ENCODE assay signal across 8 cellular contexts in genomic region chr16:28531777-28532744, GRCh38. TPM values are rescaled to one million over a fixed set of nuclear protein-coding genes. Genes with fewer than 3 reads are reported as not detected.
DNase-seq lines count a peak whose midpoint lies in the region; ATAC-seq, FAIRE-seq and TF ChIP-seq lines count a peak whose summit lies in the region.
"Had no signal": no experiment of that assay in that cellular context is flagged by ENCODE, and none has a peak within 500 bp of the region (broad histone marks: within the 10 kb centered on the region; RNA-seq: fewer than 3 reads in every experiment).

No MANE protein-coding gene starts in this region.

- intact Hi-C loops in breast epithelium (cut with DNase I; ENCODE audit: low total_unique reads): no loop called here
- intact Hi-C loops in HepG2 (cut with micrococcal nuclease; ENCODE audit: unreplicated experiment): no loop called here
- intact Hi-C loops in tibial artery (cut with DNase I; ENCODE audit: low total_unique reads): loop anchor here (5.0 kb wide), 1 partner anchor 315 kb away; no protein-coding TSS in a partner anchor
- intact Hi-C loops in activated CD4-positive, alpha-beta T cell treated with anti-CD3 and anti-CD28 coated beads for 36 hours (cut with DNase I, micrococcal nuclease): no loop called here

- 5% methylated on average over 9 of the region's 9 CpGs for WGBS in HepG2 (ENCODE audit: low lambda C conversion rate)

- peak overlapping the region; percentile 60 for H3K4me2 ChIP-seq in HepG2 (ENCODE audit: low read depth, low read length)

- H3K9me3 Mint-ChIP-seq in activated CD4-positive, alpha-beta T cell treated with anti-CD3 and anti-CD28 coated beads for 36 hours (ENCODE audit: low read depth): no peaks in the 10 kb centered on the region

- no peaks in the 10 kb centered on the region for H3K79me2 ChIP-seq in HepG2 (ENCODE audit: insufficient read depth, low read length)

- H3K27me3 ChIP-seq in breast epithelium (no peaks in the 10 kb centered on the region), HepG2 (ENCODE audit: control insufficient read depth in 1 of 2, insufficient read depth in 2 of 2, low read length in 2 of 2) (no peaks in the 10 kb centered on the region), tibial artery (no peaks in the 10 kb centered on the region)

- no peak for TF ChIP-seq RAD21 in HepG2 (CRISPR knock-in tag; IDR thresholded peaks at IDR 0.05)

- ATAC-seq in HepG2: peak; percentile 97
- no peak for ATAC-seq in activated CD4-positive, alpha-beta T cell treated with anti-CD3 and anti-CD28 coated beads for 36 hours
- no peak for ATAC-seq in GM18498 (IDR thresholded peaks at IDR 0.05; ENCODE audit: unreplicated experiment)

- no peak overlapping the region for H2AFZ ChIP-seq in HepG2 (ENCODE audit: low read length)

- H3K27ac Mint-ChIP-seq in activated CD4-positive, alpha-beta T cell treated with anti-CD3 and anti-CD28 coated beads for 36 hours: no peak overlapping the region

- peaks cover 0 to 5% of the 10 kb centered on the region in 2 donors for H3K4me1 ChIP-seq in breast epithelium
- peaks cover 58% of the 10 kb centered on the region for H3K4me1 ChIP-seq in HepG2 (ENCODE audit: insufficient read depth, low read length)
- H3K4me1 ChIP-seq in tibial artery: peaks cover 0 to 59% (median 17%) of the 10 kb centered on the region in 4 donors

- H3K27ac ChIP-seq in breast epithelium (peak overlapping the region; percentile 66 to 75), HepG2 (ENCODE audit: extremely low read length, insufficient read depth, low read length) (peak overlapping the region; percentile 65), tibial artery (peak overlapping the region; percentile 66 to 71)

- in situ Hi-C loops in HepG2 (cut with HindIII; ENCODE audit: extremely low pct_ligation_motif_present, low pct_unique_long_range_greater_than_20kb): no loop called here

- BruUV-seq in HepG2 (replicated peaks; lab: Mats Ljungman, UMichigan): no TSS peak

- H3K4me3 Mint-ChIP-seq in activated CD4-positive, alpha-beta T cell treated with anti-CD3 and anti-CD28 coated beads for 36 hours: no peak overlapping the region

- peak; percentile 76 for FAIRE-seq in HepG2 (lab: Jason Lieb, UNC)

- TF ChIP-seq EP300 in HepG2 (IDR thresholded peaks at IDR 0.05; ENCODE audit: low read depth in 2 of 2, low read length in 2 of 2) (no peak), HepG2 (CRISPR knock-in tag; IDR thresholded peaks at IDR 0.05; ENCODE audit: borderline replicate concordance) (no peak)

- TF ChIP-seq POLR2A in breast epithelium (IDR thresholded peaks at IDR 0.05): no peak
- peak in 1 of 2 experiments; percentile 61; a peak in 1 of 4 replicates for TF ChIP-seq POLR2A in HepG2 (IDR thresholded peaks at IDR 0.05; ENCODE audit: insufficient read depth in 1 of 2, low read depth in 2 of 2, low read length in 2 of 2)

- peaks cover 28% of the 10 kb centered on the region for H3K4me1 Mint-ChIP-seq in activated CD4-positive, alpha-beta T cell treated with anti-CD3 and anti-CD28 coated beads for 36 hours

- peak overlapping the region; percentile 21; the same call in 1 of the 2 replicates for H3K9ac ChIP-seq in HepG2 (ENCODE audit: insufficient read depth, low read depth, low read length)

- H3K4me3 ChIP-seq in breast epithelium (no peak overlapping the region), HepG2 (replicated peaks in 1 of 3; ENCODE audit: insufficient read depth in 1 of 3, low read depth in 2 of 3, low read length in 3 of 3) (peak overlapping the region in 1 of 3 experiments; percentile 7; a peak in 2 of 6 replicates), tibial artery (no peak overlapping the region)

- no peaks in the 10 kb centered on the region for H4K20me1 ChIP-seq in HepG2 (ENCODE audit: insufficient read depth, low read length)

- no peaks in the 10 kb centered on the region for H3K36me3 ChIP-seq in breast epithelium
- H3K36me3 ChIP-seq in HepG2 (replicated peaks in 1 of 2; ENCODE audit: control insufficient read depth in 1 of 2, insufficient read depth in 2 of 2, low read length in 2 of 2): no peaks in the 10 kb centered on the region; a peak in 1 of 5 replicates
- H3K36me3 ChIP-seq in tibial artery: peaks cover 23 to 33% (median 31%) of the 10 kb centered on the region in 3 donors

- POLR2A ChIA-PET in HepG2 (lab: Yijun Ruan, JAX): interaction anchor here (1.2 to 1.3 kb wide), 2 partner anchors 9 to 77 kb away, joined by 3 to 4 read pairs; partner anchors contain the start of gene SULT1A1
- POLR2A ChIA-PET in activated CD4-positive, alpha-beta T cell treated with anti-CD3 and anti-CD28 coated beads for 36 hours (lab: Charles Lee): no interaction called here

- peak; percentile 31 for DNase-seq in HT-29 (ENCODE audit: low spot score)
- peak in 1 of 2 donors; percentile 69 for DNase-seq in breast epithelium (ENCODE audit: low spot score in 2 of 2)
- DNase-seq in HepG2 (ENCODE audit: low spot score): peak; percentile 84
- peak; percentile 92 to 93 for DNase-seq in tibial artery
- DNase-seq in activated CD4-positive, alpha-beta T cell treated with anti-CD3 and anti-CD28 coated beads for 36 hours: no peak
- no peak for DNase-seq in T1000 (lab: John Stamatoyannopoulos, UW)
- DNase-seq: NCI-H1436 treated with DMSO at 0.1 percent for 48 hours had no signal

- TF ChIP-seq CTCF in breast epithelium (IDR thresholded peaks at IDR 0.05): no peak
- no peak for TF ChIP-seq CTCF in HepG2 (CRISPR knock-in tag; IDR thresholded peaks at IDR 0.05)
- no peak for TF ChIP-seq CTCF in tibial artery (IDR thresholded peaks at IDR 0.05)

- H3K36me3 Mint-ChIP-seq in activated CD4-positive, alpha-beta T cell treated with anti-CD3 and anti-CD28 coated beads for 36 hours (ENCODE audit: low read depth): no peaks in the 10 kb centered on the region

- no peaks in the 10 kb centered on the region for H3K27me3 Mint-ChIP-seq in activated CD4-positive, alpha-beta T cell treated with anti-CD3 and anti-CD28 coated beads for 36 hours

- H3K9me3 ChIP-seq in breast epithelium (no peaks in the 10 kb centered on the region), HepG2 (ENCODE audit: low read length) (no peaks in the 10 kb centered on the region), tibial artery (peaks cover 0 to 6% (median 3%) of the 10 kb centered on the region in 3 donors)

- CTCF ChIA-PET in HepG2 (lab: Yijun Ruan, JAX; ENCODE audit: low intra/inter-chr PET ratio, low total read pairs): no interaction called here
- CTCF ChIA-PET in activated CD4-positive, alpha-beta T cell treated with anti-CD3 and anti-CD28 coated beads for 36 hours (lab: Charles Lee): interaction anchor here (0.6 kb wide), 1 partner anchor 92 kb away, joined by 5 read pairs; no protein-coding TSS in a partner anchor

RNA-seq across cellular contexts. Expression of gene NUPR1, which starts 6.7 kb away (rescaled TPM):
- 0.34 and 0.56 TPM in 2 replicates for total RNA-seq in HT-29 (2014; rRNA removed; shearing (Covaris generic))
- 10 to 100 TPM; 34.2 to 57.0 (median 47.5) TPM for total RNA-seq in breast epithelium
- total RNA-seq in HepG2 (2016; rRNA removed; fragmentation: Illumina TruSeq; extraction: Trizol): 18.0 and 23.9 TPM in 2 replicates
- total RNA-seq in HepG2 (2016; cell fraction: cytosol; rRNA removed; fragmentation: Illumina TruSeq; extraction: Trizol; ENCODE audit: low read depth): 7.4 and 7.5 TPM in 2 replicates
- 18.2 and 22.3 TPM in 2 replicates for total RNA-seq in HepG2 (2016; cell fraction: insoluble cytoplasmic fraction; rRNA removed; fragmentation: Illumina TruSeq; extraction: Trizol)
- total RNA-seq in HepG2 (2016; cell fraction: membrane; rRNA removed; fragmentation: Illumina TruSeq; extraction: Trizol): 9.6 and 12.0 TPM in 2 replicates
- 6.4 and 6.7 TPM in 2 replicates for total RNA-seq in HepG2 (2016; cell fraction: nucleus; rRNA removed; fragmentation: Illumina TruSeq; extraction: Trizol)
- polyA plus RNA-seq in HepG2 (2011; rRNA removed): 20.7 and 25.6 TPM in 2 replicates
- 6.7 and 11.7 TPM in 2 replicates for polyA plus RNA-seq in HepG2 (2011; cell fraction: cytosol; rRNA removed)
- 8.3 and 9.2 TPM in 2 replicates for polyA plus RNA-seq in HepG2 (2011; cell fraction: nucleus; rRNA removed)
- 5.3 and 10.3 TPM in 2 replicates for polyA plus RNA-seq in HepG2 (2012)
- polyA plus RNA-seq in HepG2 (2016; cell fraction: cytosol; fragmentation: Illumina TruSeq; extraction: Trizol; ENCODE audit: low read depth): 17.0 and 17.7 TPM in 2 replicates
- 33.9 and 41.5 TPM in 2 replicates for polyA plus RNA-seq in HepG2 (2016; cell fraction: insoluble cytoplasmic fraction; fragmentation: Illumina TruSeq; extraction: Trizol; ENCODE audit: low read depth)
- polyA plus RNA-seq in HepG2 (2016; cell fraction: membrane; fragmentation: Illumina TruSeq; extraction: Trizol; ENCODE audit: low read depth): 18.7 and 22.5 TPM in 2 replicates
- 19.8 and 24.6 TPM in 2 replicates for polyA plus RNA-seq in HepG2 (2016; cell fraction: nucleus; fragmentation: Illumina TruSeq; extraction: Trizol; ENCODE audit: insufficient read depth, low read depth)
- polyA minus RNA-seq in HepG2 (2011; rRNA and poly(A)+ RNA removed; ENCODE audit: low replicate concordance): 1.6 and 2.1 TPM in 2 replicates
- polyA minus RNA-seq in HepG2 (2011; cell fraction: cytosol; rRNA and poly(A)+ RNA removed): 3.0 and 3.5 TPM in 2 replicates
- polyA minus RNA-seq in HepG2 (2011; cell fraction: nucleus; rRNA and poly(A)+ RNA removed): 2.4 and 4.7 TPM in 2 replicates
- total RNA-seq in activated CD4-positive, alpha-beta T cell treated with anti-CD3 and anti-CD28 coated beads for 36 hours: not detected

RNA-seq across cellular contexts. Expression of gene SGF29, which starts 21.7 kb away (rescaled TPM):
- total RNA-seq in HT-29 (2014; rRNA removed; shearing (Covaris generic)): 19.1 and 29.9 TPM in 2 replicates
- 10 to 100 TPM; 28.5 to 35.8 (median 28.8) TPM for total RNA-seq in breast epithelium
- 21.2 and 29.4 TPM in 2 replicates for total RNA-seq in HepG2 (2016; rRNA removed; fragmentation: Illumina TruSeq; extraction: Trizol)
- total RNA-seq in HepG2 (2016; cell fraction: cytosol; rRNA removed; fragmentation: Illumina TruSeq; extraction: Trizol; ENCODE audit: low read depth): 26.2 and 36.6 TPM in 2 replicates
- 15.6 and 27.3 TPM in 2 replicates for total RNA-seq in HepG2 (2016; cell fraction: insoluble cytoplasmic fraction; rRNA removed; fragmentation: Illumina TruSeq; extraction: Trizol)
- 15.4 and 17.8 TPM in 2 replicates for total RNA-seq in HepG2 (2016; cell fraction: membrane; rRNA removed; fragmentation: Illumina TruSeq; extraction: Trizol)
- total RNA-seq in HepG2 (2016; cell fraction: nucleus; rRNA removed; fragmentation: Illumina TruSeq; extraction: Trizol): 19.6 and 24.7 TPM in 2 replicates
- 5.0 and 5.4 TPM in 2 replicates for polyA plus RNA-seq in HepG2 (2011; rRNA removed)
- 2.3 and 3.5 TPM in 2 replicates for polyA plus RNA-seq in HepG2 (2011; cell fraction: cytosol; rRNA removed)
- 15.5 and 19.7 TPM in 2 replicates for polyA plus RNA-seq in HepG2 (2011; cell fraction: nucleus; rRNA removed)
- polyA plus RNA-seq in HepG2 (2012): 20.2 and 32.1 TPM in 2 replicates
- 8.6 and 9.4 TPM in 2 replicates for polyA plus RNA-seq in HepG2 (2016; cell fraction: cytosol; fragmentation: Illumina TruSeq; extraction: Trizol; ENCODE audit: low read depth)
- 14.8 and 18.5 TPM in 2 replicates for polyA plus RNA-seq in HepG2 (2016; cell fraction: insoluble cytoplasmic fraction; fragmentation: Illumina TruSeq; extraction: Trizol; ENCODE audit: low read depth)
- polyA plus RNA-seq in HepG2 (2016; cell fraction: membrane; fragmentation: Illumina TruSeq; extraction: Trizol; ENCODE audit: low read depth): 8.0 and 9.0 TPM in 2 replicates
- 36.0 and 46.1 TPM in 2 replicates for polyA plus RNA-seq in HepG2 (2016; cell fraction: nucleus; fragmentation: Illumina TruSeq; extraction: Trizol; ENCODE audit: insufficient read depth, low read depth)
- polyA minus RNA-seq in HepG2 (2011; rRNA and poly(A)+ RNA removed; ENCODE audit: low replicate concordance): 10.9 and 13.8 TPM in 2 replicates
- polyA minus RNA-seq in HepG2 (2011; cell fraction: cytosol; rRNA and poly(A)+ RNA removed): 5.9 and 8.4 TPM in 2 replicates
- polyA minus RNA-seq in HepG2 (2011; cell fraction: nucleus; rRNA and poly(A)+ RNA removed): 9.9 and 14.9 TPM in 2 replicates
- 10 to 100 TPM; 23.6 to 35.5 TPM for total RNA-seq in activated CD4-positive, alpha-beta T cell treated with anti-CD3 and anti-CD28 coated beads for 36 hours

RNA-seq across cellular contexts. Expression of gene IL27, which starts 25.4 kb away (rescaled TPM):
- not detected in 2 replicates for total RNA-seq in HT-29 (2014; rRNA removed; shearing (Covaris generic))
- total RNA-seq in breast epithelium (not detected), HepG2 (2016; rRNA removed; fragmentation: Illumina TruSeq; extraction: Trizol) (0.13 TPM in 1 of 2 replicates, not detected in the other)
- not detected in 2 replicates for total RNA-seq in HepG2 (2016; cell fraction: cytosol; rRNA removed; fragmentation: Illumina TruSeq; extraction: Trizol; ENCODE audit: low read depth)
- not detected in 2 replicates for total RNA-seq in HepG2 (2016; cell fraction: insoluble cytoplasmic fraction; rRNA removed; fragmentation: Illumina TruSeq; extraction: Trizol)
- total RNA-seq in HepG2 (2016; cell fraction: membrane; rRNA removed; fragmentation: Illumina TruSeq; extraction: Trizol): 0.17 TPM in 1 of 2 replicates, not detected in the other
- total RNA-seq in HepG2 (2016; cell fraction: nucleus; rRNA removed; fragmentation: Illumina TruSeq; extraction: Trizol): not detected in 2 replicates
- 0.29 and 0.54 TPM in 2 replicates for polyA plus RNA-seq in HepG2 (2011; rRNA removed)
- polyA plus RNA-seq in HepG2 (2011; cell fraction: cytosol; rRNA removed): 0.26 and 0.31 TPM in 2 replicates
- polyA plus RNA-seq in HepG2 (2011; cell fraction: nucleus; rRNA removed): 0.50 and 0.71 TPM in 2 replicates
- 0.16 and 0.35 TPM in 2 replicates for polyA plus RNA-seq in HepG2 (2012)
- not detected in 2 replicates for polyA plus RNA-seq in HepG2 (2016; cell fraction: cytosol; fragmentation: Illumina TruSeq; extraction: Trizol; ENCODE audit: low read depth)
- not detected in 2 replicates for polyA plus RNA-seq in HepG2 (2016; cell fraction: insoluble cytoplasmic fraction; fragmentation: Illumina TruSeq; extraction: Trizol; ENCODE audit: low read depth)
- not detected in 2 replicates for polyA plus RNA-seq in HepG2 (2016; cell fraction: membrane; fragmentation: Illumina TruSeq; extraction: Trizol; ENCODE audit: low read depth)
- polyA plus RNA-seq in HepG2 (2016; cell fraction: nucleus; fragmentation: Illumina TruSeq; extraction: Trizol; ENCODE audit: insufficient read depth, low read depth): not detected in 2 replicates
- polyA minus RNA-seq in HepG2 (2011; rRNA and poly(A)+ RNA removed; ENCODE audit: low replicate concordance): 0.76 TPM in 1 of 2 replicates, not detected in the other
- not detected in 2 replicates for polyA minus RNA-seq in HepG2 (2011; cell fraction: cytosol; rRNA and poly(A)+ RNA removed)
- polyA minus RNA-seq in HepG2 (2011; cell fraction: nucleus; rRNA and poly(A)+ RNA removed): not detected in 2 replicates
- total RNA-seq in activated CD4-positive, alpha-beta T cell treated with anti-CD3 and anti-CD28 coated beads for 36 hours: not detected

RNA-seq across cellular contexts. Expression of gene APOBR, which starts 37.6 kb away (rescaled TPM):
- total RNA-seq in HT-29 (2014; rRNA removed; shearing (Covaris generic)): 0.05 TPM in 1 of 2 replicates, not detected in the other
- total RNA-seq in breast epithelium: 1 to 10 TPM in 2 of 3 donors, under 1 TPM in 1; 0.66 to 3.1 (median 2.9) TPM
- 0.11 TPM in 1 of 2 replicates, not detected in the other for total RNA-seq in HepG2 (2016; rRNA removed; fragmentation: Illumina TruSeq; extraction: Trizol)
- not detected in 2 replicates for total RNA-seq in HepG2 (2016; cell fraction: cytosol; rRNA removed; fragmentation: Illumina TruSeq; extraction: Trizol; ENCODE audit: low read depth)
- 0.15 TPM in 1 of 2 replicates, not detected in the other for total RNA-seq in HepG2 (2016; cell fraction: insoluble cytoplasmic fraction; rRNA removed; fragmentation: Illumina TruSeq; extraction: Trizol)
- total RNA-seq in HepG2 (2016; cell fraction: membrane; rRNA removed; fragmentation: Illumina TruSeq; extraction: Trizol): not detected in 2 replicates
- total RNA-seq in HepG2 (2016; cell fraction: nucleus; rRNA removed; fragmentation: Illumina TruSeq; extraction: Trizol): 0.09 TPM in 1 of 2 replicates, not detected in the other
- polyA plus RNA-seq in HepG2 (2011; rRNA removed): 0.03 TPM in 2 replicates
- 0.01 and 0.03 TPM in 2 replicates for polyA plus RNA-seq in HepG2 (2011; cell fraction: cytosol; rRNA removed)
- 0.07 and 0.11 TPM in 2 replicates for polyA plus RNA-seq in HepG2 (2011; cell fraction: nucleus; rRNA removed)
- polyA plus RNA-seq in HepG2 (2012): 0.13 and 0.17 TPM in 2 replicates
- polyA plus RNA-seq in HepG2 (2016; cell fraction: cytosol; fragmentation: Illumina TruSeq; extraction: Trizol; ENCODE audit: low read depth): not detected in 2 replicates
- 0.08 and 0.14 TPM in 2 replicates for polyA plus RNA-seq in HepG2 (2016; cell fraction: insoluble cytoplasmic fraction; fragmentation: Illumina TruSeq; extraction: Trizol; ENCODE audit: low read depth)
- not detected in 2 replicates for polyA plus RNA-seq in HepG2 (2016; cell fraction: membrane; fragmentation: Illumina TruSeq; extraction: Trizol; ENCODE audit: low read depth)
- 0.23 and 0.61 TPM in 2 replicates for polyA plus RNA-seq in HepG2 (2016; cell fraction: nucleus; fragmentation: Illumina TruSeq; extraction: Trizol; ENCODE audit: insufficient read depth, low read depth)
- 0.04 TPM in 1 of 2 replicates, not detected in the other for polyA minus RNA-seq in HepG2 (2011; rRNA and poly(A)+ RNA removed; ENCODE audit: low replicate concordance)
- not detected in 2 replicates for polyA minus RNA-seq in HepG2 (2011; cell fraction: cytosol; rRNA and poly(A)+ RNA removed)
- polyA minus RNA-seq in HepG2 (2011; cell fraction: nucleus; rRNA and poly(A)+ RNA removed): not detected in 2 replicates
- total RNA-seq in activated CD4-positive, alpha-beta T cell treated with anti-CD3 and anti-CD28 coated beads for 36 hours: 1 to 10 TPM; 1.8 to 2.4 TPM

RNA-seq across cellular contexts. Expression of gene CLN3, which starts 40.2 kb away (rescaled TPM):
- 28.0 and 37.8 TPM in 2 replicates for total RNA-seq in HT-29 (2014; rRNA removed; shearing (Covaris generic))
- total RNA-seq in breast epithelium (10 to 100 TPM; 25.1 to 39.1 (median 38.7) TPM), HepG2 (2016; rRNA removed; fragmentation: Illumina TruSeq; extraction: Trizol) (19.9 and 23.4 TPM in 2 replicates)
- total RNA-seq in HepG2 (2016; cell fraction: cytosol; rRNA removed; fragmentation: Illumina TruSeq; extraction: Trizol; ENCODE audit: low read depth): 16.4 and 17.6 TPM in 2 replicates
- total RNA-seq in HepG2 (2016; cell fraction: insoluble cytoplasmic fraction; rRNA removed; fragmentation: Illumina TruSeq; extraction: Trizol): 16.8 and 28.9 TPM in 2 replicates
- 25.5 and 34.7 TPM in 2 replicates for total RNA-seq in HepG2 (2016; cell fraction: membrane; rRNA removed; fragmentation: Illumina TruSeq; extraction: Trizol)
- 24.0 and 25.3 TPM in 2 replicates for total RNA-seq in HepG2 (2016; cell fraction: nucleus; rRNA removed; fragmentation: Illumina TruSeq; extraction: Trizol)
- 46.8 and 50.0 TPM in 2 replicates for polyA plus RNA-seq in HepG2 (2011; rRNA removed)
- 29.8 and 31.5 TPM in 2 replicates for polyA plus RNA-seq in HepG2 (2011; cell fraction: cytosol; rRNA removed)
- 100 and 142 TPM in 2 replicates for polyA plus RNA-seq in HepG2 (2011; cell fraction: nucleus; rRNA removed)
- polyA plus RNA-seq in HepG2 (2012): 24.9 and 33.5 TPM in 2 replicates
- 28.0 and 32.1 TPM in 2 replicates for polyA plus RNA-seq in HepG2 (2016; cell fraction: cytosol; fragmentation: Illumina TruSeq; extraction: Trizol; ENCODE audit: low read depth)
- polyA plus RNA-seq in HepG2 (2016; cell fraction: insoluble cytoplasmic fraction; fragmentation: Illumina TruSeq; extraction: Trizol; ENCODE audit: low read depth): 28.8 and 31.3 TPM in 2 replicates
- 47.1 and 49.1 TPM in 2 replicates for polyA plus RNA-seq in HepG2 (2016; cell fraction: membrane; fragmentation: Illumina TruSeq; extraction: Trizol; ENCODE audit: low read depth)
- 79.1 and 84.7 TPM in 2 replicates for polyA plus RNA-seq in HepG2 (2016; cell fraction: nucleus; fragmentation: Illumina TruSeq; extraction: Trizol; ENCODE audit: insufficient read depth, low read depth)
- polyA minus RNA-seq in HepG2 (2011; rRNA and poly(A)+ RNA removed; ENCODE audit: low replicate concordance): 60.6 and 68.2 TPM in 2 replicates
- 5.8 and 16.4 TPM in 2 replicates for polyA minus RNA-seq in HepG2 (2011; cell fraction: cytosol; rRNA and poly(A)+ RNA removed)
- polyA minus RNA-seq in HepG2 (2011; cell fraction: nucleus; rRNA and poly(A)+ RNA removed): 14.5 and 15.5 TPM in 2 replicates
- total RNA-seq in activated CD4-positive, alpha-beta T cell treated with anti-CD3 and anti-CD28 coated beads for 36 hours: 10 to 100 TPM; 19.0 to 24.6 TPM

Comparison
In these comparisons a context has a peak if more than half of its experiments do, and no peak if none do; other contexts are left out.
1. DNase-seq: peak in HT-29 (single experiment), HepG2 (single experiment) and tibial artery (2 of 2); none in activated CD4-positive, alpha-beta T cell treated with anti-CD3 and anti-CD28 coated beads for 36 hours (single experiment) and T1000 (single experiment).
2. Peak in every context shown above with its lines, with median percentiles within 50 percentile points of each other: H3K27ac ChIP-seq.